Comparison of ENCODE assay signal across 20 cellular contexts in genomic region chr19:55620951-55621672, GRCh38. TPM values are rescaled to one million over a fixed set of nuclear protein-coding genes. Genes with fewer than 3 reads are reported as not detected.
DNase-seq lines count a peak whose midpoint lies in the region; ATAC-seq and TF ChIP-seq lines count a peak whose summit lies in the region.
"Had no signal": no experiment of that assay in that cellular context is flagged by ENCODE, and none has a peak within 500 bp of the region (broad histone marks: within the 10 kb centered on the region; RNA-seq: fewer than 3 reads in every experiment).

No MANE protein-coding gene starts in this region.

- H3K27ac ChIP-seq in BLaER1 treated with 17β-estradiol and CSF1 and Interleukin-3, amounts not matched to agents 10 nM and 100 nM = peak overlapping the region in 10 of 11 experiments; percentile 6 to 65 (median 54); a peak in 19 of 22 replicates
- H3K27ac ChIP-seq in DND-41 (ENCODE audit: low read length) = peak overlapping the region; percentile 50; the same call in 1 of the 2 replicates
- H3K27ac ChIP-seq: parathyroid adenoma, tibial nerve, VCaP had no signal

- H3K9ac ChIP-seq in BLaER1 treated with 17β-estradiol and CSF1 and Interleukin-3, amounts not matched to agents 10 nM and 100 nM = peak overlapping the region in 4 of 11 experiments; percentile 5 to 29 (median 12); a peak in 4 of 22 replicates
- no peak overlapping the region; the same call in 1 of the 2 replicates for H3K9ac ChIP-seq in DND-41 (ENCODE audit: low read depth, low read length)
- H3K9ac ChIP-seq: parathyroid adenoma had no signal

- H3K36me3 Mint-ChIP-seq in activated CD8-positive, alpha-beta T cell treated with anti-CD3 and anti-CD28 coated beads for 36 hours (ENCODE audit: low read depth) = peaks cover 28% of the 10 kb centered on the region
- H3K36me3 Mint-ChIP-seq in naive thymus-derived CD8-positive, alpha-beta T cell = peaks cover 0 to 9% (median 6%) of the 10 kb centered on the region in 3 donors

- H3K27me3 ChIP-seq in BLaER1 treated with 17β-estradiol and CSF1 and Interleukin-3, amounts not matched to agents 10 nM and 100 nM = no peaks in the 10 kb centered on the region
- no peaks in the 10 kb centered on the region for H3K27me3 ChIP-seq in DND-41 (ENCODE audit: insufficient read depth, low read length, poor library complexity)
- H3K27me3 ChIP-seq: esophagus squamous epithelium, tibial nerve had no signal

- H3K4me2 ChIP-seq in BLaER1 treated with 17β-estradiol and CSF1 and Interleukin-3, amounts not matched to agents 10 nM and 100 nM = peak overlapping the region in 10 of 11 experiments; percentile 37 to 78 (median 60); a peak in 18 of 22 replicates
- H3K4me2 ChIP-seq in DND-41 (ENCODE audit: insufficient read depth, low read length) = no peak overlapping the region

- POLR2A ChIA-PET in activated CD8-positive, alpha-beta T cell treated with anti-CD3 and anti-CD28 coated beads for 36 hours (lab: Charles Lee) = interaction anchor here (0.8 to 4.0 kb wide), 3 partner anchors 15 to 40 kb away, joined by 3 to 26 read pairs (median 4); partner anchors contain the start of genes FIZ1, ZNF579 and ZNF865
- POLR2A ChIA-PET in naive thymus-derived CD8-positive, alpha-beta T cell (lab: Charles Lee) = interaction anchor here (0.6 to 3.1 kb wide), 5 partner anchors 10 to 88 kb away, joined by 4 to 24 read pairs (median 5); partner anchors contain the start of genes FIZ1, ZNF524 and ZNF865

- DNase-seq in DND-41 (no peak), DMS114 treated with DMSO at 0.1 percent for 48 hours (lab: John Stamatoyannopoulos, UW; ENCODE audit: unreplicated experiment) (no peak)
- DNase-seq in activated CD8-positive, alpha-beta T cell treated with anti-CD3 and anti-CD28 coated beads for 36 hours = no peak
- DNase-seq in naive thymus-derived CD8-positive, alpha-beta T cell = no peak
- no peak for DNase-seq in stimulated activated naive CD4-positive, alpha-beta T cell (lab: John Stamatoyannopoulos, UW)
- DNase-seq: effector memory CD4-positive, alpha-beta T cell; esophagus squamous epithelium; NCI-H1930; NCI-H226; SHP77 treated with DMSO at 0.1 percent for 48 hours; stimulated activated naive CD4-positive, alpha-beta T cell treated with Interleukin-2 at 50 U/mL for 16 hours had no signal

- H4K20me1 ChIP-seq in BLaER1 treated with 17β-estradiol and CSF1 and Interleukin-3, amounts not matched to agents 10 nM and 100 nM = peaks cover 6 to 27% (median 13%) of the 10 kb centered on the region in 11 experiments; a peak in 13 of 22 replicates
- 0 out of 2 replicates have a peak, but pooled peaks cover under 1% of the 10 kb centered on the region for H4K20me1 ChIP-seq in DND-41 (ENCODE audit: insufficient read depth, low read length)

- H3K4me3 ChIP-seq in BLaER1 treated with 17β-estradiol and CSF1 and Interleukin-3, amounts not matched to agents 10 nM and 100 nM = no peak overlapping the region
- H3K4me3 ChIP-seq in DND-41 (ENCODE audit: low read depth in 1 of 2, low read length in 2 of 2) = no peak overlapping the region
- H3K4me3 ChIP-seq: esophagus squamous epithelium, tibial nerve had no signal

- CTCF ChIA-PET in activated CD8-positive, alpha-beta T cell treated with anti-CD3 and anti-CD28 coated beads for 36 hours (lab: Charles Lee) = interaction anchor here (1.4 to 2.4 kb wide), 4 partner anchors 10 to 33 kb away, joined by 4 to 14 read pairs (median 6); partner anchors contain the start of genes U2AF2 and ZNF865

- H3K36me3 ChIP-seq in BLaER1 treated with 17β-estradiol and CSF1 and Interleukin-3, amounts not matched to agents 10 nM and 100 nM = peaks cover 32 to 60% (median 39%) of the 10 kb centered on the region in 11 experiments
- peaks cover 23% of the 10 kb centered on the region for H3K36me3 ChIP-seq in DND-41 (ENCODE audit: insufficient read depth, low read length)

- H3K4me3 Mint-ChIP-seq in activated CD8-positive, alpha-beta T cell treated with anti-CD3 and anti-CD28 coated beads for 36 hours = no peak overlapping the region
- H3K4me3 Mint-ChIP-seq in naive thymus-derived CD8-positive, alpha-beta T cell = peak overlapping the region in 5 of 10 donors; percentile 42 to 65 (median 60)
- H3K4me3 Mint-ChIP-seq: activated CD4-positive, alpha-beta memory T cell treated with anti-CD3 and anti-CD28 coated beads for 36 hours; activated naive CD4-positive, alpha-beta T cell treated with anti-CD3 and anti-CD28 coated beads, Interleukin-2, amount 50 U/mL, for 24 hours; activated T-cell treated with anti-CD3 and anti-CD28 coated beads, Interleukin-2, amount 50 U/mL, for 4 hours had no signal

- H3K9me3 ChIP-seq in BLaER1 treated with 17β-estradiol and CSF1 and Interleukin-3, amounts not matched to agents 10 nM and 100 nM (replicated peaks in 1 of 11) = no peaks in the 10 kb centered on the region
- no peaks in the 10 kb centered on the region for H3K9me3 ChIP-seq in DND-41 (ENCODE audit: insufficient read depth, low read length, severe bottlenecking)
- H3K9me3 ChIP-seq: esophagus squamous epithelium, tibial nerve had no signal

- H3K27ac Mint-ChIP-seq in activated CD8-positive, alpha-beta T cell treated with anti-CD3 and anti-CD28 coated beads for 36 hours = peak overlapping the region; percentile 86
- H3K27ac Mint-ChIP-seq in naive thymus-derived CD8-positive, alpha-beta T cell = peak overlapping the region in 9 of 10 donors; percentile 58 to 93 (median 83)

- peaks cover 26 to 40% (median 31%) of the 10 kb centered on the region in 10 experiments for H3K4me1 ChIP-seq in BLaER1 treated with 17β-estradiol and CSF1 and Interleukin-3, amounts not matched to agents 10 nM and 100 nM
- peaks cover 28% of the 10 kb centered on the region for H3K4me1 ChIP-seq in DND-41 (ENCODE audit: insufficient read depth, low read length)
- H3K4me1 ChIP-seq: parathyroid adenoma had no signal

- no peak for ATAC-seq in DND-41 (ENCODE audit: insufficient read depth, low read depth)
- no peak for ATAC-seq in activated CD8-positive, alpha-beta T cell treated with anti-CD3 and anti-CD28 coated beads for 36 hours
- ATAC-seq in naive thymus-derived CD8-positive, alpha-beta T cell = no peak
- no peak for ATAC-seq in HG03571 (IDR thresholded peaks at IDR 0.05; ENCODE audit: unreplicated experiment)
- no peak for ATAC-seq in GM18858 (IDR thresholded peaks at IDR 0.05; ENCODE audit: unreplicated experiment)

- H3K9me3 Mint-ChIP-seq in activated CD8-positive, alpha-beta T cell treated with anti-CD3 and anti-CD28 coated beads for 36 hours = no peaks in the 10 kb centered on the region
- H3K9me3 Mint-ChIP-seq in naive thymus-derived CD8-positive, alpha-beta T cell = peaks cover 0 to 2% (median 0%) of the 10 kb centered on the region in 9 donors
- H3K9me3 Mint-ChIP-seq: activated CD4-positive, alpha-beta memory T cell treated with anti-CD3 and anti-CD28 coated beads for 36 hours; activated naive CD4-positive, alpha-beta T cell treated with anti-CD3 and anti-CD28 coated beads, Interleukin-2, amount 50 U/mL, for 24 hours; activated T-cell treated with anti-CD3 and anti-CD28 coated beads, Interleukin-2, amount 50 U/mL, for 4 hours had no signal

- no peaks in the 10 kb centered on the region for H3K27me3 Mint-ChIP-seq in activated CD8-positive, alpha-beta T cell treated with anti-CD3 and anti-CD28 coated beads for 36 hours
- no peaks in the 10 kb centered on the region for H3K27me3 Mint-ChIP-seq in naive thymus-derived CD8-positive, alpha-beta T cell
- H3K27me3 Mint-ChIP-seq: activated CD4-positive, alpha-beta memory T cell treated with anti-CD3 and anti-CD28 coated beads for 36 hours; activated naive CD4-positive, alpha-beta T cell treated with anti-CD3 and anti-CD28 coated beads, Interleukin-2, amount 50 U/mL, for 24 hours had no signal

- H2AFZ ChIP-seq in DND-41 (ENCODE audit: low read depth, low read length) = no peak overlapping the region
- H2AFZ ChIP-seq: parathyroid adenoma had no signal

- TF ChIP-seq CTCF in DND-41 (IDR thresholded peaks at IDR 0.05; ENCODE audit: borderline replicate concordance, extremely low read depth, low read length, poor library complexity, severe bottlenecking) = no peak
- TF ChIP-seq CTCF in activated CD8-positive, alpha-beta T cell treated with anti-CD3 and anti-CD28 coated beads for 36 hours (IDR thresholded peaks at IDR 0.05) = no peak

- no peaks in the 10 kb centered on the region for H3K79me2 ChIP-seq in DND-41 (ENCODE audit: insufficient read depth, low read length)

- intact Hi-C loops in activated CD8-positive, alpha-beta T cell treated with anti-CD3 and anti-CD28 coated beads for 36 hours (cut with micrococcal nuclease) = no loop called here

- H3K4me1 Mint-ChIP-seq in activated CD8-positive, alpha-beta T cell treated with anti-CD3 and anti-CD28 coated beads for 36 hours (ENCODE audit: low read depth) = peaks cover 44% of the 10 kb centered on the region
- peaks cover 26 to 53% (median 51%) of the 10 kb centered on the region in 4 donors for H3K4me1 Mint-ChIP-seq in naive thymus-derived CD8-positive, alpha-beta T cell

RNA-seq across cellular contexts. Expression of gene ZNF784, which starts 3.3 kb away (rescaled TPM):
- 1 to 10 TPM; 3.6 to 3.7 TPM for total RNA-seq in activated CD8-positive, alpha-beta T cell treated with anti-CD3 and anti-CD28 coated beads for 36 hours
- 1 to 10 TPM; 8.1 to 9.2 TPM for total RNA-seq in naive thymus-derived CD8-positive, alpha-beta T cell
- polyA plus RNA-seq in naive thymus-derived CD8-positive, alpha-beta T cell = 1 to 10 TPM in 2 of 3 donors, under 1 TPM in 1; 0.64 to 1.4 (median 1.1) TPM

RNA-seq across cellular contexts. Expression of gene ZNF865, which starts 15.7 kb away (rescaled TPM):
- total RNA-seq in activated CD8-positive, alpha-beta T cell treated with anti-CD3 and anti-CD28 coated beads for 36 hours = 10 to 100 TPM; 10.6 to 11.7 TPM
- 10 to 100 TPM; 21.6 to 24.4 TPM for total RNA-seq in naive thymus-derived CD8-positive, alpha-beta T cell
- polyA plus RNA-seq in naive thymus-derived CD8-positive, alpha-beta T cell = under 1 TPM in 2 of 3 donors, not detected in 1; 0.22 to 0.33 TPM

RNA-seq across cellular contexts. Expression of gene ZNF580, which starts 19.7 kb away (rescaled TPM):
- 10 to 100 TPM; 24.8 to 26.2 TPM for total RNA-seq in activated CD8-positive, alpha-beta T cell treated with anti-CD3 and anti-CD28 coated beads for 36 hours
- 100 to 1,000 TPM; 110 to 111 TPM for total RNA-seq in naive thymus-derived CD8-positive, alpha-beta T cell
- 10 to 100 TPM; 15.3 to 21.7 (median 20.3) TPM for polyA plus RNA-seq in naive thymus-derived CD8-positive, alpha-beta T cell

RNA-seq across cellular contexts. Expression of gene ZNF524, which starts 21.0 kb away (rescaled TPM):
- 10 to 100 TPM; 11.0 to 12.3 TPM for total RNA-seq in activated CD8-positive, alpha-beta T cell treated with anti-CD3 and anti-CD28 coated beads for 36 hours
- total RNA-seq in naive thymus-derived CD8-positive, alpha-beta T cell = 10 to 100 TPM; 19.1 to 20.7 TPM
- 10 to 100 TPM; 21.5 to 31.6 (median 23.6) TPM for polyA plus RNA-seq in naive thymus-derived CD8-positive, alpha-beta T cell

RNA-seq across cellular contexts. Expression of gene FIZ1, which starts 21.8 kb away (rescaled TPM):
- total RNA-seq in activated CD8-positive, alpha-beta T cell treated with anti-CD3 and anti-CD28 coated beads for 36 hours = 10 to 100 TPM; 11.4 to 13.2 TPM
- 10 to 100 TPM; 19.0 to 22.0 TPM for total RNA-seq in naive thymus-derived CD8-positive, alpha-beta T cell
- polyA plus RNA-seq in naive thymus-derived CD8-positive, alpha-beta T cell = 1 to 10 TPM; 2.8 to 5.4 (median 3.4) TPM

Comparison
In these comparisons a context has a peak if more than half of its experiments do, and no peak if none do; other contexts are left out.
1. RNA of gene ZNF580, which starts 19.7 kb away (total RNA-seq): 110 to 111 TPM in naive thymus-derived CD8-positive, alpha-beta T cell; 24.8 to 26.2 TPM in activated CD8-positive, alpha-beta T cell treated with anti-CD3 and anti-CD28 coated beads for 36 hours; every median in the first group is over 4 times any median in the second.